10 cellular contexts compared by ENCODE assay signal in genomic region chr2:151766421-151767153, GRCh38. TPM values are rescaled to one million over a fixed set of nuclear protein-coding genes. Genes with fewer than 3 reads are reported as not detected.
DNase-seq lines count a peak whose midpoint lies in the region; ATAC-seq and TF ChIP-seq lines count a peak whose summit lies in the region.
"Had no signal": no experiment of that assay in that cellular context is flagged by ENCODE, and none has a peak within 500 bp of the region (broad histone marks: within the 10 kb centered on the region; RNA-seq: fewer than 3 reads in every experiment).

No MANE protein-coding gene starts in this region.

- H3K27ac Mint-ChIP-seq in type B pancreatic cell: peak overlapping the region; percentile 13
- H3K27ac Mint-ChIP-seq: activated naive CD4-positive, alpha-beta T cell treated with anti-CD3 and anti-CD28 coated beads, Interleukin-2, amount 50 U/mL, for 24 hours had no signal

- peak; percentile 54 for ATAC-seq in HG02981 (IDR thresholded peaks at IDR 0.05; ENCODE audit: unreplicated experiment)

- H3K9me3 Mint-ChIP-seq in type B pancreatic cell: no peaks in the 10 kb centered on the region
- H3K9me3 Mint-ChIP-seq: activated naive CD4-positive, alpha-beta T cell treated with anti-CD3 and anti-CD28 coated beads, Interleukin-2, amount 50 U/mL, for 24 hours had no signal

- in situ Hi-C loops in G401 (cut with HindIII; ENCODE audit: low sequenced_read_pairs): no loop called here

- H3K4me1 Mint-ChIP-seq in type B pancreatic cell (ENCODE audit: unreplicated experiment): peaks cover 15% of the 10 kb centered on the region

- no peaks in the 10 kb centered on the region for H3K27me3 Mint-ChIP-seq in type B pancreatic cell
- H3K27me3 Mint-ChIP-seq: activated naive CD4-positive, alpha-beta T cell treated with anti-CD3 and anti-CD28 coated beads, Interleukin-2, amount 50 U/mL, for 24 hours had no signal

- DNase-seq in stimulated activated CD4-positive, alpha-beta T cell treated with anti-CD3 and anti-CD28 coated beads, Interleukin-15, amount 100 ng/mL, for 48 hours (ENCODE audit: low read depth in 2 of 2): peak; percentile 15 to 43
- no peak for DNase-seq in stimulated activated CD4-positive, alpha-beta T cell treated with anti-CD3 and anti-CD28 coated beads, Interleukin-4, amount 100 ng/mL, for 1 hour
- DNase-seq in activated T-cell treated with anti-CD3 and anti-CD28 coated beads, Interleukin-2, amount 50 U/mL, for 48 hours: peak; percentile 35 to 53
- DNase-seq in type B pancreatic cell (ENCODE audit: extremely low spot score, unreplicated experiment) (no peak), RPMI8226 (no peak), G401 (ENCODE audit: low spot score) (no peak), ureter (ENCODE audit: low spot score) (no peak)
- DNase-seq: NCI-H2227 treated with DMSO at 0.1 percent for 48 hours had no signal

- H3K36me3 Mint-ChIP-seq in type B pancreatic cell: peaks cover 12% of the 10 kb centered on the region

- H3K4me3 Mint-ChIP-seq in type B pancreatic cell: no peak overlapping the region
- H3K4me3 Mint-ChIP-seq: activated naive CD4-positive, alpha-beta T cell treated with anti-CD3 and anti-CD28 coated beads, Interleukin-2, amount 50 U/mL, for 24 hours had no signal

- no peak for TF ChIP-seq CTCF in type B pancreatic cell (conservative IDR thresholded peaks at IDR 0.05)

RNA-seq across cellular contexts. Expression of gene NEB, which starts 32.3 kb away (rescaled TPM):
- total RNA-seq in type B pancreatic cell (ENCODE audit: low replicate concordance): 1.6 and 5.0 TPM in 2 replicates
- total RNA-seq in G401 (2014; rRNA removed; shearing (Covaris generic)): 0.27 TPM in 1 of 2 replicates, not detected in the other
- total RNA-seq in ureter: 2.5 TPM

Comparison
In these comparisons a context has a peak if more than half of its experiments do, and no peak if none do; other contexts are left out.
1. DNase-seq: peak in stimulated activated CD4-positive, alpha-beta T cell treated with anti-CD3 and anti-CD28 coated beads, Interleukin-15, amount 100 ng/mL, for 48 hours (2 of 2) and activated T-cell treated with anti-CD3 and anti-CD28 coated beads, Interleukin-2, amount 50 U/mL, for 48 hours (2 of 2); none in stimulated activated CD4-positive, alpha-beta T cell treated with anti-CD3 and anti-CD28 coated beads, Interleukin-4, amount 100 ng/mL, for 1 hour (single experiment), type B pancreatic cell (single experiment), RPMI8226 (single experiment), G401 (single experiment) and ureter (single experiment).